9 cellular contexts compared by ENCODE assay signal in the genomic region with DNA sequence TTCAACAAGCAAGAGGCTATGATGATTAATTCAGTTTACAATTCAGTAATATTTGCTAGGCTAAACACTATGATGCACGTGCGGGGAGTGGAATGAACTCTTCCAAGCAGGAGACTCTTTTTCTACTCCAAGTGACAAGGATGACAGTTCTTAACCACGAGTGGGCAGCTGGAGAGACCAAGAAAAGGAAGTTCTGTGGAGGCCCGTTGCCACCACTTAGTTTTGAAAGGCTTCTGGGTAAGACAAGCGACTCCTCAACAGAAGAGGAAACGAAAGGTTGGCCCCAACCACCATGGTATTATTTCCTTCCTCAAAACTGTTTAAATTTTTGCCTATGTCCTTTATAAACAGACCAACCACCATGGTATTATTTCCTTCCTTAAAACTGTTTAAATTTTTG. TPM values are rescaled to one million over a fixed set of nuclear protein-coding genes. Genes with fewer than 3 reads are reported as not detected.
DNase-seq lines count a peak whose midpoint lies in the region; ATAC-seq, FAIRE-seq and TF ChIP-seq lines count a peak whose summit lies in the region.
"Had no signal": no experiment of that assay in that cellular context is flagged by ENCODE, and none has a peak within 500 bp of the region (broad histone marks: within the 10 kb centered on the region; RNA-seq: fewer than 3 reads in every experiment).

No MANE protein-coding gene starts in this region.

- H3K4me3 Mint-ChIP-seq in activated naive CD8-positive, alpha-beta T cell treated with anti-CD3 and anti-CD28 coated beads for 36 hours = peak overlapping the region; percentile 94

- H3K27me3 ChIP-seq in sigmoid colon = no peaks in the 10 kb centered on the region
- H3K27me3 ChIP-seq: breast epithelium had no signal

- H3K4me3 ChIP-seq in Jurkat, Clone E6-1 (ENCODE audit: low read length) = peak overlapping the region; percentile 18
- no peak overlapping the region for H3K4me3 ChIP-seq in sigmoid colon

- H3K9me3 ChIP-seq in sigmoid colon = no peaks in the 10 kb centered on the region
- H3K9me3 ChIP-seq: breast epithelium had no signal

- ATAC-seq in GM18909 (IDR thresholded peaks at IDR 0.05; ENCODE audit: poor library complexity, unreplicated experiment) (peak; percentile 43), GM21367 (IDR thresholded peaks at IDR 0.05; ENCODE audit: unreplicated experiment) (no peak)

- peak overlapping the region; percentile 73 for H3K27ac Mint-ChIP-seq in activated naive CD8-positive, alpha-beta T cell treated with anti-CD3 and anti-CD28 coated beads for 36 hours

- intact Hi-C loops in sigmoid colon (cut with DNase I) = no loop called here

- H3K4me1 ChIP-seq in sigmoid colon = peaks cover 0 to 49% (median 40%) of the 10 kb centered on the region in 4 donors

- TF ChIP-seq CTCF in sigmoid colon (IDR thresholded peaks at IDR 0.05) = no peak

- H3K4me1 Mint-ChIP-seq in activated naive CD8-positive, alpha-beta T cell treated with anti-CD3 and anti-CD28 coated beads for 36 hours = peaks cover 41% of the 10 kb centered on the region

- peaks cover 0 to 40% (median 0%) of the 10 kb centered on the region in 4 donors for H3K36me3 ChIP-seq in sigmoid colon
- H3K36me3 ChIP-seq: breast epithelium had no signal

- no peak for TF ChIP-seq POLR2A in sigmoid colon (IDR thresholded peaks at IDR 0.05)

- no peak overlapping the region for H3K27ac ChIP-seq in sigmoid colon
- H3K27ac ChIP-seq: breast epithelium had no signal

- H3K36me3 Mint-ChIP-seq in activated naive CD8-positive, alpha-beta T cell treated with anti-CD3 and anti-CD28 coated beads for 36 hours = peaks cover 44% of the 10 kb centered on the region

- WGBS in sigmoid colon, 2 donors = 31 to 61% methylated on average over 6 of the region's 6 CpGs

- H3K27me3 Mint-ChIP-seq in activated naive CD8-positive, alpha-beta T cell treated with anti-CD3 and anti-CD28 coated beads for 36 hours = no peaks in the 10 kb centered on the region

- no peak for FAIRE-seq in frontal cortex (lab: Jason Lieb, UNC)

- peak; percentile 50 for DNase-seq in Jurkat, Clone E6-1 (ENCODE audit: low read depth, low spot score)
- no peak for DNase-seq in activated naive CD8-positive, alpha-beta T cell treated with anti-CD3 and anti-CD28 coated beads for 36 hours
- DNase-seq in sigmoid colon (peak; percentile 70), frontal cortex (ENCODE audit: low spot score in 2 of 2) (no peak), NCI-H1092 (lab: John Stamatoyannopoulos, UW) (no peak)
- no peak for DNase-seq in effector CD4-positive, alpha-beta T cell

- TF ChIP-seq EP300 in sigmoid colon (IDR thresholded peaks at IDR 0.05) = no peak

- no peaks in the 10 kb centered on the region for H3K9me3 Mint-ChIP-seq in activated naive CD8-positive, alpha-beta T cell treated with anti-CD3 and anti-CD28 coated beads for 36 hours

RNA-seq across cellular contexts. Expression of a gene that starts 2.8 kb away (rescaled TPM):
- polyA plus RNA-seq in Jurkat, Clone E6-1 (2012; ENCODE audit: insufficient read depth, insufficient read length) = 49.4 TPM
- total RNA-seq in activated naive CD8-positive, alpha-beta T cell treated with anti-CD3 and anti-CD28 coated beads for 36 hours = 10 to 100 TPM; 40.2 to 43.3 TPM
- total RNA-seq in sigmoid colon (10 to 100 TPM; 14.3 to 25.2 (median 20.2) TPM), frontal cortex (19.2 TPM)
- polyA plus RNA-seq in sigmoid colon = 10 to 100 TPM; 21.6 to 33.8 (median 28.2) TPM

RNA-seq across cellular contexts. Expression of a gene that starts 55.2 kb away (rescaled TPM):
- 29.2 TPM for polyA plus RNA-seq in Jurkat, Clone E6-1 (2012; ENCODE audit: insufficient read depth, insufficient read length)
- 10 to 100 TPM; 36.8 to 37.1 TPM for total RNA-seq in activated naive CD8-positive, alpha-beta T cell treated with anti-CD3 and anti-CD28 coated beads for 36 hours
- total RNA-seq in sigmoid colon = 10 to 100 TPM; 42.5 to 52.7 (median 44.3) TPM
- 10 to 100 TPM; 32.8 to 42.5 (median 34.8) TPM for polyA plus RNA-seq in sigmoid colon
- 21.6 TPM for total RNA-seq in frontal cortex

Comparison
In these comparisons a context has a peak if more than half of its experiments do, and no peak if none do; other contexts are left out.
1. DNase-seq: peak in Jurkat, Clone E6-1 (single experiment) and sigmoid colon (single experiment); none in activated naive CD8-positive, alpha-beta T cell treated with anti-CD3 and anti-CD28 coated beads for 36 hours (single experiment), frontal cortex (0 of 2), effector CD4-positive, alpha-beta T cell (single experiment) and NCI-H1092 (single experiment).